In genomic region chrX:110045988-110046387, GRCh38 we compare ENCODE assay signal across 13 cellular contexts. TPM values are rescaled to one million over a fixed set of nuclear protein-coding genes. Genes with fewer than 3 reads are reported as not detected.
DNase-seq lines count a peak whose midpoint lies in the region; TF ChIP-seq lines count a peak whose summit lies in the region.
"Had no signal": no experiment of that assay in that cellular context is flagged by ENCODE, and none has a peak within 500 bp of the region (broad histone marks: within the 10 kb centered on the region; RNA-seq: fewer than 3 reads in every experiment).

No MANE protein-coding gene starts in this region.

- no peak overlapping the region for H3K4me3 Mint-ChIP-seq in osteocyte (ENCODE audit: unreplicated experiment)
- H3K4me3 Mint-ChIP-seq: activated CD4-positive, alpha-beta memory T cell treated with anti-CD3 and anti-CD28 coated beads, Interleukin-2, amount 10 ng/mL, durations not matched to agents 7 days and 5 days; CD8-positive, alpha-beta memory T cell; T-helper 17 cell had no signal

- DNase-seq in HuH-7 (ENCODE audit: low spot score) (peak; percentile 10), NCI-H345 treated with DMSO at 0.1 percent for 48 hours (lab: John Stamatoyannopoulos, UW; ENCODE audit: unreplicated experiment) (peak; percentile 86), cerebellar cortex (ENCODE audit: low spot score) (peak; percentile 35), osteocyte (ENCODE audit: extremely low spot score, unreplicated experiment) (no peak), middle frontal gyrus (ENCODE audit: extremely low spot score, low spot score) (no peak), suprapubic skin (ENCODE audit: low spot score in 2 of 2) (no peak), posterior cingulate gyrus (no peak)
- DNase-seq: activated CD4-positive, alpha-beta memory T cell treated with anti-CD3 and anti-CD28 coated beads, Interleukin-2, amount 10 ng/mL, durations not matched to agents 7 days and 5 days; activated naive CD4-positive, alpha-beta T cell treated with anti-CD3 and anti-CD28 coated beads, Interleukin-2, amount 50 U/mL, for 16 hours; CD8-positive, alpha-beta memory T cell; mammary epithelial cell; T-helper 17 cell had no signal

- peak; percentile 6 for TF ChIP-seq CTCF in osteocyte (IDR thresholded peaks at IDR 0.05)
- no peak for TF ChIP-seq CTCF in suprapubic skin (IDR thresholded peaks at IDR 0.05)

- no peaks in the 10 kb centered on the region for H3K36me3 Mint-ChIP-seq in osteocyte (ENCODE audit: unreplicated experiment)

- 57% methylated on average over 4 of the region's 4 CpGs for WGBS in suprapubic skin

- no peak overlapping the region for H3K27ac Mint-ChIP-seq in osteocyte (ENCODE audit: unreplicated experiment)
- H3K27ac Mint-ChIP-seq: activated CD4-positive, alpha-beta memory T cell treated with anti-CD3 and anti-CD28 coated beads, Interleukin-2, amount 10 ng/mL, durations not matched to agents 7 days and 5 days; T-helper 17 cell had no signal

- H3K27ac ChIP-seq in suprapubic skin, result no peak overlapping the region
- H3K27ac ChIP-seq: prostate gland had no signal

- H3K4me3 ChIP-seq in suprapubic skin, result no peak overlapping the region
- H3K4me3 ChIP-seq: prostate gland had no signal

- H3K4me1 ChIP-seq in suprapubic skin, result peaks cover 2% of the 10 kb centered on the region
- H3K4me1 ChIP-seq: prostate gland had no signal

- no peaks in the 10 kb centered on the region for H3K27me3 Mint-ChIP-seq in osteocyte (ENCODE audit: unreplicated experiment)
- H3K27me3 Mint-ChIP-seq: activated CD4-positive, alpha-beta memory T cell treated with anti-CD3 and anti-CD28 coated beads, Interleukin-2, amount 10 ng/mL, durations not matched to agents 7 days and 5 days; T-helper 17 cell had no signal

- no peaks in the 10 kb centered on the region for H3K36me3 ChIP-seq in suprapubic skin
- H3K36me3 ChIP-seq: prostate gland had no signal

- TF ChIP-seq EP300 in suprapubic skin (IDR thresholded peaks at IDR 0.05), result no peak

- no peak for TF ChIP-seq POLR2A in suprapubic skin (IDR thresholded peaks at IDR 0.05)

- peaks cover 8% of the 10 kb centered on the region for H3K4me1 Mint-ChIP-seq in osteocyte (ENCODE audit: unreplicated experiment)

- H3K9me3 ChIP-seq in suprapubic skin, result no peaks in the 10 kb centered on the region
- H3K9me3 ChIP-seq: prostate gland had no signal

- no peaks in the 10 kb centered on the region for H3K27me3 ChIP-seq in suprapubic skin

- H3K9me3 Mint-ChIP-seq in osteocyte (ENCODE audit: unreplicated experiment), result no peaks in the 10 kb centered on the region
- H3K9me3 Mint-ChIP-seq: activated CD4-positive, alpha-beta memory T cell treated with anti-CD3 and anti-CD28 coated beads, Interleukin-2, amount 10 ng/mL, durations not matched to agents 7 days and 5 days; CD8-positive, alpha-beta memory T cell had no signal

- intact Hi-C loops in posterior cingulate gyrus (cut with DNase I), result no loop called here

RNA-seq across cellular contexts. Expression of gene TMEM164, which starts 43.1 kb away (rescaled TPM):
- total RNA-seq in osteocyte (12.4 and 12.9 TPM in 2 replicates), suprapubic skin (10 to 100 TPM; 35.5 to 71.2 (median 58.7) TPM)

Comparison
In these comparisons a context has a peak if more than half of its experiments do, and no peak if none do; other contexts are left out.
1. DNase-seq: peak in HuH-7 (single experiment), NCI-H345 treated with DMSO at 0.1 percent for 48 hours (single experiment) and cerebellar cortex (single experiment); none in osteocyte (single experiment), middle frontal gyrus (single experiment), suprapubic skin (0 of 2) and posterior cingulate gyrus (0 of 10).